In the genomic region with DNA sequence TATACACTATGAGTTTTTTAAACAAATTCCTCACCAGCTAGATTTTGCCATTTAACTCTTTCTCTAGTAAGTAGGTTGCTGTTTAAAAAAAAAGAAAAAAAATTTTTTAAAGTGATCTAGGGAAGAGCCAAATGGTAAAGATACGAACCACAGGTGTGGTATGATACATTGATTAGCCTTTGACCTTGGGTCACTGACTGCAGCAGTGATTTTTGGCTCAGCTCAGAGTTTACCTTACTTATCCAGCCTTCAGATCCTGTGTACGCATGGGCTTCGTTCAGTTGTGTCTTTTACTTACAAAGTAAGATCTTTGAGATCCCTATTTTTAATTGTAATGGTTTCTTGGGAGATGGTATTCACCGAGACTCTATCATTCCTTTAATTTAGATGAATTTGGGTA, we compare ENCODE assay signal across 9 cellular contexts. TPM values are rescaled to one million over a fixed set of nuclear protein-coding genes. Genes with fewer than 3 reads are reported as not detected.
"Had no signal": no experiment of that assay in that cellular context is flagged by ENCODE, and none has a peak within 500 bp of the region (broad histone marks: within the 10 kb centered on the region; RNA-seq: fewer than 3 reads in every experiment).

No MANE protein-coding gene starts in this region.

- H3K9me3 Mint-ChIP-seq: HFFc6 had no signal

- H2AFZ ChIP-seq: GM23248 had no signal

- H3K27ac Mint-ChIP-seq: HFFc6 had no signal

- H3K9ac ChIP-seq: GM23248 had no signal

- DNase-seq: GM23248, GOT3, H7, HFFc6, IMR-90, KG1 had no signal

- FAIRE-seq: K562 had no signal

- H3K4me3 ChIP-seq: GM23248, K562 had no signal

- H3K4me3 Mint-ChIP-seq: HFFc6 had no signal

- H3K27ac ChIP-seq: GM23248, HL-60 had no signal

- ATAC-seq: HCT116, K562 had no signal

RNA-seq across cellular contexts. Expression of gene PTGR1, which starts 49.6 kb away (rescaled TPM):
- polyA plus RNA-seq: K562 had no signal
